Comparison of ENCODE assay signal across 8 cellular contexts in genomic region chr1:31576201-31576669, GRCh38. TPM values are rescaled to one million over a fixed set of nuclear protein-coding genes. Genes with fewer than 3 reads are reported as not detected.
DNase-seq lines count a peak whose midpoint lies in the region; TF ChIP-seq lines count a peak whose summit lies in the region.

A gene with protein sequence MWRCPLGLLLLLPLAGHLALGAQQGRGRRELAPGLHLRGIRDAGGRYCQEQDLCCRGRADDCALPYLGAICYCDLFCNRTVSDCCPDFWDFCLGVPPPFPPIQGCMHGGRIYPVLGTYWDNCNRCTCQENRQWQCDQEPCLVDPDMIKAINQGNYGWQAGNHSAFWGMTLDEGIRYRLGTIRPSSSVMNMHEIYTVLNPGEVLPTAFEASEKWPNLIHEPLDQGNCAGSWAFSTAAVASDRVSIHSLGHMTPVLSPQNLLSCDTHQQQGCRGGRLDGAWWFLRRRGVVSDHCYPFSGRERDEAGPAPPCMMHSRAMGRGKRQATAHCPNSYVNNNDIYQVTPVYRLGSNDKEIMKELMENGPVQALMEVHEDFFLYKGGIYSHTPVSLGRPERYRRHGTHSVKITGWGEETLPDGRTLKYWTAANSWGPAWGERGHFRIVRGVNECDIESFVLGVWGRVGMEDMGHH (plus strand): TSS chr1:31576515. CDS start chr1:31577149, 634 bp downstream.

- TF ChIP-seq CTCF in astrocyte of the cerebellum (IDR thresholded peaks at IDR 0.05; ENCODE audit: low read depth, low read length, missing control alignments): no peak
- TF ChIP-seq CTCF in OCI-LY7 (conservative IDR thresholded peaks at IDR 0.05; ENCODE audit: low read length): no peak

- no peak within 1 kb of the TSS for H3K4me2 ChIP-seq in OCI-LY7 (ENCODE audit: low read length)

- H4K20me1 ChIP-seq in OCI-LY7 (ENCODE audit: insufficient read depth, low read length): no peaks in the 10 kb centered on the region; the same call in 1 of the 2 replicates

- H3K79me2 ChIP-seq in OCI-LY7 (ENCODE audit: insufficient read depth, low read depth, low read length): no peaks in the 10 kb centered on the region

- intact Hi-C loops in OCI-LY7 (cut with micrococcal nuclease; ENCODE audit: unreplicated experiment): no loop called here

- POLR2A ChIA-PET in OCI-LY7 (lab: Charles Lee): no interaction called here

- no TSS peak for BruUV-seq in OCI-LY7 (replicated peaks; lab: Mats Ljungman, UMichigan)

- H3K4me3 ChIP-seq in H7 (ENCODE audit: insufficient read depth, low read depth, low read length) (peak within 1 kb of the TSS; percentile 21; the same call in 1 of the 2 replicates), astrocyte of the cerebellum (ENCODE audit: low read depth, low read length) (peak within 1 kb of the TSS; percentile 16), iPS-20b (ENCODE audit: low read length) (peak within 1 kb of the TSS; percentile 44; the same call in 1 of the 2 replicates), skin epidermis (peak within 1 kb of the TSS; percentile 32 to 52 (median 36)), OCI-LY7 (ENCODE audit: low read depth, low read length, poor library complexity, severe bottlenecking) (no peak within 1 kb of the TSS)

- CTCF ChIA-PET in OCI-LY7 (lab: Charles Lee; ENCODE audit: unreplicated experiment): no interaction called here

- no peaks in the 10 kb centered on the region for H3K9me2 ChIP-seq in OCI-LY7 (ENCODE audit: insufficient read depth, low read length)

- DNase-seq in H7 (peak; percentile 94), astrocyte of the cerebellum (ENCODE audit: low read depth) (no peak), nucleus accumbens (lab: John Stamatoyannopoulos, UW) (no peak), COR-L47 (lab: John Stamatoyannopoulos, UW) (no peak), NCI-H345 (lab: John Stamatoyannopoulos, UW) (no peak), OCI-LY7 (ENCODE audit: low spot score) (no peak)

- H3K27ac ChIP-seq in iPS-20b (ENCODE audit: low read length): no peak within 1 kb of the TSS
- peak within 1 kb of the TSS in 19 of 21 experiments; percentile 4 to 80 (median 69) for H3K27ac ChIP-seq in skin epidermis
- H3K27ac ChIP-seq in OCI-LY7 (ENCODE audit: low read depth, low read length, poor library complexity, severe bottlenecking): no peak within 1 kb of the TSS

- H3K4me1 ChIP-seq in iPS-20b (ENCODE audit: insufficient read depth, low read length): peaks cover 22% of the 10 kb centered on the region
- peaks cover 5% of the 10 kb centered on the region for H3K4me1 ChIP-seq in OCI-LY7 (ENCODE audit: insufficient read depth, low read length, poor library complexity, severe bottlenecking)

- H3K27me3 ChIP-seq in H7 (ENCODE audit: control insufficient read depth, insufficient read depth, low read length) (no peaks in the 10 kb centered on the region; the same call in 1 of the 2 replicates), iPS-20b (ENCODE audit: insufficient read depth, low read length) (peaks cover 13% of the 10 kb centered on the region)

- H3K9ac ChIP-seq in iPS-20b (ENCODE audit: low read depth, low read length): peak within 1 kb of the TSS; percentile 42; the same call in 1 of the 2 replicates

- in situ Hi-C loops in astrocyte of the cerebellum (cut with HindIII; ENCODE audit: low sequenced_read_pairs): no loop called here

- H2AFZ ChIP-seq in OCI-LY7 (ENCODE audit: low read length): no peak within 1 kb of the TSS

- no peaks in the 10 kb centered on the region for H3K9me3 ChIP-seq in iPS-20b (ENCODE audit: insufficient read depth, low read depth, low read length)
- no peaks in the 10 kb centered on the region for H3K9me3 ChIP-seq in OCI-LY7 (ENCODE audit: low read length)

- H3K36me3 ChIP-seq in H7 (replicated peaks; ENCODE audit: control insufficient read depth, insufficient read depth, low read length) (no peaks in the 10 kb centered on the region), iPS-20b (ENCODE audit: insufficient read depth, low read depth, low read length) (no peaks in the 10 kb centered on the region), OCI-LY7 (ENCODE audit: insufficient read depth, low read length) (no peaks in the 10 kb centered on the region)

RNA-seq across cellular contexts. Expression of the gene that starts here (rescaled TPM):
- total RNA-seq in H7 (2014; rRNA removed; shearing (Covaris generic)): 11.5 and 14.2 TPM in 2 replicates
- not detected in 2 replicates for total RNA-seq in OCI-LY7 (2014; rRNA removed; shearing (Covaris generic))
- 0.17 TPM in 1 of 2 replicates, not detected in the other for total RNA-seq in OCI-LY7 (2022)

Comparison
In these comparisons a context has a peak if more than half of its experiments do, and no peak if none do; other contexts are left out.
1. RNA of the gene that starts here (total RNA-seq): 11.5 to 14.2 TPM in H7; 0.17 TPM in OCI-LY7; every median in the first group is over 10 times any median in the second.
2. H3K27ac ChIP-seq: peak in skin epidermis (19 of 21); none in iPS-20b (single experiment) and OCI-LY7 (single experiment).